8 cellular contexts compared by ENCODE assay signal in the genomic region with DNA sequence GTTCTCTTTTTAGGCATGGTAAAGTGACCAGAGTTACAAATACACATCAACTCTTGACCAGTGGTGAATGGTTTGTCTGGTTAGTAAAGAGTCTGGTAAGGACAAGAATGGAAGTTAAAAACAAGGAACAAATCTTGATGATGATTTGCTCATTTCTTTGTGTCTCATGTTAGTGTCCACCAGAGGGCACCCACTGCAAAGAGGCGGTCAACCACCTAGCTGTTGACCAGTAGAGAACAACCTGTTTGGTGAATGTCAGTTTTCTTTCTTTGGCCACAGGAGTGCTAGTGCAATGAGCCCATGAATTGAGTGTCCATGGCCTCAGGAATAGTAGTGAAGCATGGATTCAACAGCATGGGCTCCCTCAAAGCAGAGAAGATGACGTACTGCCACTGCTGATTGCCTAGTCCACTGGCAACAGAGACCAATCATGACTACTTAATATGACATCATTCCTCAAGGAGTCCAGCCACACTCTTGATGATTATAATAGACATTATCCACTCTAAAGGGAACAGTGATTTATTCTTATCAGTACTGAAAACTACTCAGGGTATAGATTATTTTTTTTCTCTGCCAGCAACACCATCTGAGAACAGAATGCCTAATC. TPM values are rescaled to one million over a fixed set of nuclear protein-coding genes. Genes with fewer than 3 reads are reported as not detected.
DNase-seq lines count a peak whose midpoint lies in the region; ATAC-seq and TF ChIP-seq lines count a peak whose summit lies in the region.

No MANE protein-coding gene starts in this region.

- H3K36me3 ChIP-seq in stomach: no peaks in the 10 kb centered on the region

- TF ChIP-seq CTCF in stomach (IDR thresholded peaks at IDR 0.05): peak in 4 of 7 experiments; percentile 10 to 44 (median 28)

- H3K27me3 ChIP-seq in stomach: no peaks in the 10 kb centered on the region

- H3K4me1 ChIP-seq in stomach: no peaks in the 10 kb centered on the region

- no peak overlapping the region for H3K27ac ChIP-seq in stomach

- 50 to 64% (median 54%) methylated on average over 2 of the region's 2 CpGs for whole genome bisulfite sequencing in stomach, 5 donors

- DNase-seq in activated CD4-positive, alpha-beta T cell treated with anti-CD3 and anti-CD28 coated beads for 48 hours: peak; percentile 5
- DNase-seq in activated CD4-positive, alpha-beta T cell treated with anti-CD3 and anti-CD28 coated beads, Interleukin-2, amount 50 U/mL, for 1 hour: no peak
- DNase-seq in SHP77 treated with DMSO at 0.1 percent for 48 hours (lab: John Stamatoyannopoulos, UW) (peak; percentile 10), left cardiac atrium (peak; percentile 32), stomach (peak; percentile 28)

- H3K9me3 ChIP-seq in stomach: no peaks in the 10 kb centered on the region

- TF ChIP-seq EP300 in stomach (IDR thresholded peaks at IDR 0.05): no peak

- ATAC-seq in HG03025 (IDR thresholded peaks at IDR 0.05; ENCODE audit: low FRiP score, unreplicated experiment): peak; percentile 64
- ATAC-seq in left cardiac atrium: peak in 1 of 2 donors; percentile 52
- no peak for ATAC-seq in GM18873 (IDR thresholded peaks at IDR 0.05; ENCODE audit: low FRiP score, unreplicated experiment)
- ATAC-seq in HG03108 (IDR thresholded peaks at IDR 0.05; ENCODE audit: unreplicated experiment): no peak

- TF ChIP-seq POLR2A in stomach (IDR thresholded peaks at IDR 0.05): no peak

- intact Hi-C loops in left cardiac atrium (cut with DNase I): loop anchor here in 1 of 2 donors (2.0 kb wide), 1 partner anchor 1933 kb away; no protein-coding TSS in a partner anchor
- intact Hi-C loops in stomach (cut with DNase I; ENCODE audit: low total_unique reads): no loop called here

- H3K4me3 ChIP-seq in stomach: no peak overlapping the region

RNA-seq across cellular contexts. Expression of gene CNTN6, which starts 10.7 kb away (rescaled TPM):
- under 1 TPM; 0.24 to 0.47 TPM for total RNA-seq in left cardiac atrium
- 1 to 10 TPM in 1 of 5 donors, not detected in 4; 2.2 TPM for total RNA-seq in stomach
- not detected for polyA plus RNA-seq in stomach
